Comparison of ENCODE assay signal across 24 cellular contexts in genomic region chr14:83799230-83799629, GRCh38.
DNase-seq lines count a peak whose midpoint lies in the region; ATAC-seq and TF ChIP-seq lines count a peak whose summit lies in the region.
"Had no signal": no experiment of that assay in that cellular context is flagged by ENCODE, and none has a peak within 500 bp of the region (broad histone marks: within the 10 kb centered on the region; RNA-seq: fewer than 3 reads in every experiment).

No MANE protein-coding gene starts in this region.

- peaks cover 2% of the 10 kb centered on the region for H3K9me3 Mint-ChIP-seq in glutamatergic neuron (ENCODE audit: unreplicated experiment)

- H3K27ac ChIP-seq in neural cell (ENCODE audit: low read length) = no peak overlapping the region
- H3K27ac ChIP-seq: BLaER1 had no signal

- no peak for ATAC-seq in HG03025 (IDR thresholded peaks at IDR 0.05; ENCODE audit: low FRiP score, unreplicated experiment)
- ATAC-seq: GM12878 had no signal

- H3K27me3 Mint-ChIP-seq in glutamatergic neuron (ENCODE audit: unreplicated experiment) = no peaks in the 10 kb centered on the region
- H3K27me3 Mint-ChIP-seq: CD4-positive, alpha-beta memory T cell; CD4-positive, CD25-positive, alpha-beta regulatory T cell; CD8-positive, alpha-beta memory T cell had no signal

- H3K9ac ChIP-seq in neural cell (ENCODE audit: low read length) = no peak overlapping the region
- H3K9ac ChIP-seq: BLaER1 had no signal

- no peak overlapping the region for H2AFZ ChIP-seq in neural cell (ENCODE audit: low read depth, low read length)

- H3K36me3 Mint-ChIP-seq in glutamatergic neuron (ENCODE audit: unreplicated experiment) = no peaks in the 10 kb centered on the region
- H3K36me3 Mint-ChIP-seq: CD14-positive monocyte; CD4-positive, alpha-beta memory T cell; CD4-positive, CD25-positive, alpha-beta regulatory T cell; CD8-positive, alpha-beta memory T cell had no signal

- TF ChIP-seq EP300 in neural cell (conservative IDR thresholded peaks at IDR 0.05; ENCODE audit: poor library complexity, severe bottlenecking) = peak; percentile 99

- no peaks in the 10 kb centered on the region for H3K27me3 ChIP-seq in neural cell (ENCODE audit: insufficient read depth, low read depth, low read length)
- H3K27me3 ChIP-seq: BE2C, BLaER1 had no signal

- H4K20me1 ChIP-seq in neural cell (ENCODE audit: insufficient read depth) = no peaks in the 10 kb centered on the region
- H4K20me1 ChIP-seq: BLaER1 had no signal

- peak overlapping the region; percentile 44 for H3K27ac Mint-ChIP-seq in glutamatergic neuron (ENCODE audit: unreplicated experiment)
- H3K27ac Mint-ChIP-seq: CD14-positive monocyte; CD4-positive, alpha-beta memory T cell; CD4-positive, CD25-positive, alpha-beta regulatory T cell; CD8-positive, alpha-beta memory T cell had no signal

- no peak for TF ChIP-seq CTCF in glutamatergic neuron (IDR thresholded peaks at IDR 0.05; ENCODE audit: partially characterized antibody, unreplicated experiment)
- TF ChIP-seq CTCF in neural cell (IDR thresholded peaks at IDR 0.05; ENCODE audit: poor library complexity, severe bottlenecking) = no peak

- no peaks in the 10 kb centered on the region for H3K9me2 ChIP-seq in neural cell (ENCODE audit: insufficient read depth, low read length)

- H3K4me2 ChIP-seq in neural cell (ENCODE audit: low read length) = no peak overlapping the region
- H3K4me2 ChIP-seq: BLaER1 had no signal

- TF ChIP-seq RAD21 in neural cell (conservative IDR thresholded peaks at IDR 0.05) = peak; percentile 25

- H3K36me3 ChIP-seq in neural cell (ENCODE audit: insufficient read depth, low read length) = no peaks in the 10 kb centered on the region
- H3K36me3 ChIP-seq: BE2C, BLaER1 had no signal

- no peaks in the 10 kb centered on the region for H3K9me3 ChIP-seq in neural cell (ENCODE audit: low read length)
- H3K9me3 ChIP-seq: BE2C, BLaER1 had no signal

- no peak overlapping the region for H3K4me3 Mint-ChIP-seq in glutamatergic neuron (ENCODE audit: unreplicated experiment)
- H3K4me3 Mint-ChIP-seq: CD14-positive monocyte; CD4-positive, alpha-beta memory T cell; CD4-positive, CD25-positive, alpha-beta regulatory T cell; CD8-positive, alpha-beta memory T cell had no signal

- peaks cover 11% of the 10 kb centered on the region for H3K4me1 Mint-ChIP-seq in glutamatergic neuron (ENCODE audit: low read depth, unreplicated experiment)
- H3K4me1 Mint-ChIP-seq: CD14-positive monocyte; CD4-positive, alpha-beta memory T cell; CD4-positive, CD25-positive, alpha-beta regulatory T cell; CD8-positive, alpha-beta memory T cell had no signal

- no peaks in the 10 kb centered on the region for H3K79me2 ChIP-seq in neural cell (replicated peaks; ENCODE audit: insufficient read depth, low read length)

- no peak overlapping the region for H3K4me3 ChIP-seq in neural cell (ENCODE audit: low read length)
- H3K4me3 ChIP-seq: BLaER1, GM12878 had no signal

- peaks cover 4% of the 10 kb centered on the region for H3F3A ChIP-seq in neural cell (ENCODE audit: insufficient read depth, low read length, poor library complexity, severe bottlenecking)

- DNase-seq in NCI-H2171 treated with DMSO at 0.1 percent for 48 hours (lab: John Stamatoyannopoulos, UW) (peak; percentile 10), NCI-H2171 (lab: John Stamatoyannopoulos, UW) (no peak), glutamatergic neuron (no peak), NCI-H526 treated with DMSO at 0.1 percent for 48 hours (lab: John Stamatoyannopoulos, UW) (no peak)
- DNase-seq: 8988T; ACHN; BE2C; C1 segment of cervical spinal cord; CD4-positive, alpha-beta memory T cell; CD4-positive, CD25-positive, alpha-beta regulatory T cell; CD8-positive, alpha-beta memory T cell; COR-L47; DMS 273 treated with DMSO at 0.1 percent for 48 hours; DMS153; DMS53; DMS79; DND-41; EL; GDM1 had no signal

TF ChIP-seq in neural cell, 6 proteins besides CTCF, POLR2A, EP300 and RAD21:
- no peak for TF ChIP-seq SMC3 (conservative IDR thresholded peaks at IDR 0.05; ENCODE audit: poor library complexity)
- peak; percentile 93 for TF ChIP-seq POLR2AphosphoS5 (IDR thresholded peaks at IDR 0.05)
- no peak for TF ChIP-seq EZH2 (IDR thresholded peaks at IDR 0.05; ENCODE audit: borderline replicate concordance, insufficient read depth, low read length, poor library complexity, severe bottlenecking)
